In the genomic region with DNA sequence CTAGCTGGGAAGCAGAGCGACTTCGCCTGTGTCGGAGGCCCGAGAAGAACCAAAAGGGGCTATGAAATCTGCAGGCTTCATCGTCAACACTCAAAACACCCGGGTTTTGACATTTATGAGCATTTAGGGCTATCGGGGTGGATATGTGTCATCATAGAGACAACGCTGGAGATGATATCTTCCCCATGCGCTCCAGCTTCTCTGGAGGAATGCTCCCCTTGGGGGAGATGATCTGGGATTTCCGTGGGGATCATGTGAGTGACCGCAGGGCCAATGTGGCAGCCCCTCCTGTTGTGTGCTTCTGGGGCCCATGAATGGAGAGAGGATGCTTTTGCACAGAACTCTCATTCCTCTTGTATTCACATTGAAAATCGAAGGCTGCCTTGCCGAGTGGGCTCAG, we compare ENCODE assay signal across 11 cellular contexts.
"Had no signal": no experiment of that assay in that cellular context is flagged by ENCODE, and none has a peak within 500 bp of the region (broad histone marks: within the 10 kb centered on the region; RNA-seq: fewer than 3 reads in every experiment).

No MANE protein-coding gene starts in this region.

- H3K9me3 ChIP-seq: lower lobe of right lung, right atrium auricular region, upper lobe of left lung had no signal

- ATAC-seq: lower lobe of right lung; natural killer cell treated with Interleukin-12 subunit alpha and Interleukin-12 subunit beta and Interleukin-15 and Interleukin-18, amount 100 ng/mL, for 72 hours had no signal

- H3K27ac ChIP-seq: lower lobe of right lung, skin epidermis, upper lobe of left lung had no signal

- DNase-seq: activated CD4-positive, CD25-positive, alpha-beta regulatory T cell; anterior cingulate cortex; cerebellar nuclear complex; cortex of kidney; effector CD4-positive, alpha-beta T cell; lower lobe of right lung; T1000; upper lobe of left lung had no signal

- H3K27me3 ChIP-seq: right atrium auricular region, upper lobe of left lung had no signal

- H3K36me3 ChIP-seq: lower lobe of right lung, right atrium auricular region had no signal

- H3K4me3 ChIP-seq: lower lobe of right lung, right atrium auricular region, skin epidermis, upper lobe of left lung had no signal
